In genomic region chr1:56821462-56821797, GRCh38 we compare ENCODE assay signal across 14 cellular contexts. TPM values are rescaled to one million over a fixed set of nuclear protein-coding genes. Genes with fewer than 3 reads are reported as not detected.
A peak's percentile ranks its signal among the peaks of the same experiment; 100 is the strongest.
DNase-seq lines count a peak whose midpoint lies in the region; ATAC-seq and TF ChIP-seq lines count a peak whose summit lies in the region.
"Had no signal": no experiment of that assay in that cellular context is flagged by ENCODE, and none has a peak within 500 bp of the region (broad histone marks: within the 10 kb centered on the region; RNA-seq: fewer than 3 reads in every experiment).

No MANE protein-coding gene starts in this region.

- H4K5ac ChIP-seq in IMR-90 (ENCODE audit: low read depth, low read length): no peak overlapping the region

- H2BK15ac ChIP-seq in IMR-90 (ENCODE audit: low read depth, low read length): peak overlapping the region; percentile 59; the same call in 1 of the 3 replicates

- no peaks in the 10 kb centered on the region for H3K79me1 ChIP-seq in IMR-90 (ENCODE audit: low read depth in 1 of 2, low read length in 2 of 2)

- intact Hi-C loops in IMR-90 (cut with micrococcal nuclease): loop anchor here (2.0 to 10.0 kb wide), 4 partner anchors 111 to 1537 kb away; no protein-coding TSS in a partner anchor
- intact Hi-C loops in activated CD4-positive, alpha-beta memory T cell treated with anti-CD3 and anti-CD28 coated beads for 36 hours (cut with micrococcal nuclease): no loop called here

- no peak for TF ChIP-seq RAD21 in IMR-90 (IDR thresholded peaks at IDR 0.05; ENCODE audit: low read length)

- peak overlapping the region in 1 of 2 experiments; percentile 72; a peak in 2 of 4 replicates for H4K8ac ChIP-seq in IMR-90 (ENCODE audit: low read depth in 2 of 2, low read length in 2 of 2)

- no peak overlapping the region for H3K4me3 Mint-ChIP-seq in activated CD4-positive, alpha-beta memory T cell treated with anti-CD3 and anti-CD28 coated beads for 36 hours
- H3K4me3 Mint-ChIP-seq: activated CD4-positive, alpha-beta T cell treated with anti-CD3 and anti-CD28 coated beads for 36 hours; nephron progenitor cell had no signal

- no peak overlapping the region for H3K14ac ChIP-seq in IMR-90 (replicated peaks; ENCODE audit: low read depth, low read length)

- H2BK5ac ChIP-seq in IMR-90 (ENCODE audit: low read depth, low read length, poor library complexity, severe bottlenecking): no peak overlapping the region

- in situ Hi-C loops in IMR-90 (cut with MboI; ENCODE audit: low sequenced_read_pairs) (loop anchor here (5.0 to 25.0 kb wide), 2 partner anchors 1309 to 1539 kb away; no protein-coding TSS in a partner anchor), brain microvascular endothelial cell (cut with HindIII; ENCODE audit: low pct_ligation_motif_present, low sequenced_read_pairs) (no loop called here)

- H4K20me1 ChIP-seq in IMR-90 (ENCODE audit: insufficient read depth, low read length): no peaks in the 10 kb centered on the region

- H3K27me3 ChIP-seq in IMR-90 (ENCODE audit: control insufficient read depth, insufficient read depth, low read length): no peaks in the 10 kb centered on the region
- no peaks in the 10 kb centered on the region for H3K27me3 ChIP-seq in brain microvascular endothelial cell (replicated peaks)

- POLR2A ChIA-PET in IMR-90 (lab: Charles Lee; ENCODE audit: unreplicated experiment): no interaction called here
- POLR2A ChIA-PET in activated CD4-positive, alpha-beta memory T cell treated with anti-CD3 and anti-CD28 coated beads for 36 hours (lab: Charles Lee): no interaction called here

- H3K23ac ChIP-seq in IMR-90 (ENCODE audit: low read depth, low read length): no peak overlapping the region

- H2AK9ac ChIP-seq in IMR-90 (replicated peaks; ENCODE audit: low read depth, low read length, poor library complexity): no peak overlapping the region

- H3K27ac Mint-ChIP-seq in activated CD4-positive, alpha-beta memory T cell treated with anti-CD3 and anti-CD28 coated beads for 36 hours: no peak overlapping the region
- H3K27ac Mint-ChIP-seq: activated CD4-positive, alpha-beta T cell treated with anti-CD3 and anti-CD28 coated beads for 36 hours; nephron progenitor cell had no signal

- H2BK20ac ChIP-seq in IMR-90 (ENCODE audit: low read depth, low read length): peak overlapping the region; percentile 35; the same call in 1 of the 2 replicates

- CTCF ChIA-PET in IMR-90 (lab: Yijun Ruan, JAX): interaction anchor here (0.7 to 1.4 kb wide), 8 partner anchors 12 to 245 kb away, joined by 3 to 5 read pairs (median 3); no protein-coding TSS in a partner anchor
- CTCF ChIA-PET in activated CD4-positive, alpha-beta memory T cell treated with anti-CD3 and anti-CD28 coated beads for 36 hours (lab: Charles Lee): interaction anchor here (0.6 to 1.2 kb wide), 6 partner anchors 10 to 1413 kb away, joined by 3 to 4 read pairs (median 3); no protein-coding TSS in a partner anchor

- no peak overlapping the region for H3K9ac ChIP-seq in IMR-90 (ENCODE audit: low read depth, low read length)

- H2AK5ac ChIP-seq in IMR-90 (ENCODE audit: low read depth, low read length): no peak overlapping the region

- H3K27me3 Mint-ChIP-seq in activated CD4-positive, alpha-beta memory T cell treated with anti-CD3 and anti-CD28 coated beads for 36 hours: peaks cover 6% of the 10 kb centered on the region

- H3K18ac ChIP-seq in IMR-90 (ENCODE audit: low read depth, low read length): no peak overlapping the region

- TF ChIP-seq POLR2A in IMR-90 (IDR thresholded peaks at IDR 0.05; ENCODE audit: low read depth, low read length): no peak

- no peaks in the 10 kb centered on the region for H3K9me3 ChIP-seq in IMR-90 (ENCODE audit: control insufficient read depth, insufficient read depth, low read length)
- H3K9me3 ChIP-seq: left ventricle myocardium inferior had no signal

- H3K4ac ChIP-seq in IMR-90 (ENCODE audit: low read depth, low read length): 0 out of 2 replicates have a peak overlapping the region, but pooled peaks have one; percentile 1

- WGBS in IMR-90 (ENCODE audit: extremely low coverage in 2 of 2, insufficient read length in 1 of 2), 2 experiments: no CpG with 5 or more reads among the region's 1 CpG

- no peak for TF ChIP-seq CTCF in IMR-90 (conservative IDR thresholded peaks at IDR 0.05; ENCODE audit: low read depth, low read length)
- TF ChIP-seq CTCF in brain microvascular endothelial cell (IDR thresholded peaks at IDR 0.05; ENCODE audit: low read depth, low read length, missing control alignments): no peak

- H3K4me3 ChIP-seq in IMR-90 (ENCODE audit: insufficient read depth, low read depth, low read length): no peak overlapping the region
- no peak overlapping the region for H3K4me3 ChIP-seq in brain microvascular endothelial cell (ENCODE audit: low read depth, low read length)
- H3K4me3 ChIP-seq: left ventricle myocardium inferior had no signal

- dilution Hi-C loops in IMR-90 (cut with HindIII; ENCODE audit: low sequenced_read_pairs, unreplicated experiment): no loop called here

- H3K9me3 Mint-ChIP-seq in activated CD4-positive, alpha-beta memory T cell treated with anti-CD3 and anti-CD28 coated beads for 36 hours: no peaks in the 10 kb centered on the region
- H3K9me3 Mint-ChIP-seq: nephron progenitor cell had no signal

- no TSS peak for BruUV-seq in IMR-90 (replicated peaks; lab: Mats Ljungman, UMichigan)

- peaks cover 9% of the 10 kb centered on the region for H3K9me1 ChIP-seq in IMR-90 (ENCODE audit: insufficient read depth, low read length)

- peak overlapping the region; percentile 14; the same call in 1 of the 2 replicates for H2BK120ac ChIP-seq in IMR-90 (ENCODE audit: low read depth, low read length)

- ATAC-seq in IMR-90 (ENCODE audit: low read depth) (peak; percentile 3; the same call in 1 of the 2 replicates), GM18511 (IDR thresholded peaks at IDR 0.05; ENCODE audit: unreplicated experiment) (no peak)

- H2AFZ ChIP-seq in IMR-90 (replicated peaks; ENCODE audit: low read length, poor library complexity): peak overlapping the region; percentile 77

- H3K27ac ChIP-seq in IMR-90 (ENCODE audit: insufficient read depth, low read length): no peak overlapping the region
- no peak overlapping the region for H3K27ac ChIP-seq in brain microvascular endothelial cell
- H3K27ac ChIP-seq: left ventricle myocardium inferior had no signal

- peak overlapping the region; percentile 72 for H3K4me2 ChIP-seq in IMR-90 (ENCODE audit: low read depth, low read length)

- no peaks in the 10 kb centered on the region for H3K4me1 Mint-ChIP-seq in activated CD4-positive, alpha-beta memory T cell treated with anti-CD3 and anti-CD28 coated beads for 36 hours (ENCODE audit: low read depth)
- H3K4me1 Mint-ChIP-seq: activated CD4-positive, alpha-beta T cell treated with anti-CD3 and anti-CD28 coated beads for 36 hours had no signal

- H3K36me3 Mint-ChIP-seq in activated CD4-positive, alpha-beta memory T cell treated with anti-CD3 and anti-CD28 coated beads for 36 hours: no peaks in the 10 kb centered on the region

- peak; percentile 84 for DNase-seq in DMS53 (lab: John Stamatoyannopoulos, UW)
- peak; percentile 50 for DNase-seq in IMR-90
- peak; percentile 51 for DNase-seq in brain microvascular endothelial cell
- peak; percentile 29 for DNase-seq in left kidney (ENCODE audit: low read depth, low spot score)
- DNase-seq in NOMO-1 treated with dmso at 0.1 percent for 144 hours (lab: John Stamatoyannopoulos, UW; ENCODE audit: unreplicated experiment): no peak
- DNase-seq in activated CD4-positive, alpha-beta memory T cell treated with anti-CD3 and anti-CD28 coated beads for 36 hours: no peak
- no peak for DNase-seq in AG20443 (ENCODE audit: low spot score)
- DNase-seq: NCI-H2081 treated with DMSO at 0.1 percent for 48 hours had no signal

- no peak overlapping the region for H4K91ac ChIP-seq in IMR-90 (ENCODE audit: insufficient read depth, low read depth, low read length)

- no peaks in the 10 kb centered on the region for H3K36me3 ChIP-seq in IMR-90 (ENCODE audit: control insufficient read depth, insufficient read depth, low read length)
- H3K36me3 ChIP-seq in brain microvascular endothelial cell (replicated peaks): no peaks in the 10 kb centered on the region
- H3K36me3 ChIP-seq: left ventricle myocardium inferior had no signal

- H3K56ac ChIP-seq in IMR-90 (ENCODE audit: extremely low read depth, insufficient read depth, low read length): no peak overlapping the region

- H3K4me1 ChIP-seq in IMR-90 (ENCODE audit: control insufficient read depth, insufficient read depth, low read length): peaks cover 13% of the 10 kb centered on the region

TF ChIP-seq in IMR-90, 13 proteins besides CTCF, POLR2A, EP300 and RAD21:
- TF ChIP-seq FOS (IDR thresholded peaks at IDR 0.05; ENCODE audit: low read depth, low read length) (no peak), CHD1 (IDR thresholded peaks at IDR 0.05; ENCODE audit: low read depth, low read length) (no peak)

RNA-seq across cellular contexts. Expression of gene FYB2, which starts 2.2 kb away (rescaled TPM):
- total RNA-seq in IMR-90 (2012; rRNA removed): under 0.01 TPM in 1 of 2 replicates, not detected in the other
- polyA plus RNA-seq in IMR-90 (2012; rRNA removed): not detected in 2 replicates
- not detected in 2 replicates for polyA plus RNA-seq in IMR-90 (2012; cell fraction: cytosol; rRNA removed)
- polyA plus RNA-seq in IMR-90 (2012; cell fraction: nucleus; rRNA removed; ENCODE audit: low replicate concordance): 0.05 TPM in 1 of 2 replicates, not detected in the other
- not detected for total RNA-seq in activated CD4-positive, alpha-beta memory T cell treated with anti-CD3 and anti-CD28 coated beads for 36 hours
- total RNA-seq: activated CD4-positive, alpha-beta T cell treated with anti-CD3 and anti-CD28 coated beads for 36 hours; sciatic nerve had no signal
- polyA plus RNA-seq: BJ had no signal

RNA-seq across cellular contexts. Expression of gene C8A, which starts 33.2 kb away (rescaled TPM):
- total RNA-seq in IMR-90 (2012; rRNA removed): not detected in 2 replicates
- polyA plus RNA-seq in IMR-90 (2012; rRNA removed): not detected in 2 replicates
- not detected in 2 replicates for polyA plus RNA-seq in IMR-90 (2012; cell fraction: cytosol; rRNA removed)
- polyA plus RNA-seq in IMR-90 (2012; cell fraction: nucleus; rRNA removed; ENCODE audit: low replicate concordance): not detected in 2 replicates
- total RNA-seq in activated CD4-positive, alpha-beta memory T cell treated with anti-CD3 and anti-CD28 coated beads for 36 hours: not detected
- total RNA-seq: activated CD4-positive, alpha-beta T cell treated with anti-CD3 and anti-CD28 coated beads for 36 hours; left ventricle myocardium inferior; sciatic nerve had no signal
- polyA plus RNA-seq: BJ had no signal

Comparison
In these comparisons a context has a peak if more than half of its experiments do, and no peak if none do; other contexts are left out.
1. DNase-seq: peak in DMS53 (single experiment), IMR-90 (single experiment), brain microvascular endothelial cell (single experiment) and left kidney (single experiment); none in NOMO-1 treated with dmso at 0.1 percent for 144 hours (single experiment), activated CD4-positive, alpha-beta memory T cell treated with anti-CD3 and anti-CD28 coated beads for 36 hours (single experiment) and AG20443 (single experiment).